Comparison of ENCODE assay signal across 10 cellular contexts in the genomic region with DNA sequence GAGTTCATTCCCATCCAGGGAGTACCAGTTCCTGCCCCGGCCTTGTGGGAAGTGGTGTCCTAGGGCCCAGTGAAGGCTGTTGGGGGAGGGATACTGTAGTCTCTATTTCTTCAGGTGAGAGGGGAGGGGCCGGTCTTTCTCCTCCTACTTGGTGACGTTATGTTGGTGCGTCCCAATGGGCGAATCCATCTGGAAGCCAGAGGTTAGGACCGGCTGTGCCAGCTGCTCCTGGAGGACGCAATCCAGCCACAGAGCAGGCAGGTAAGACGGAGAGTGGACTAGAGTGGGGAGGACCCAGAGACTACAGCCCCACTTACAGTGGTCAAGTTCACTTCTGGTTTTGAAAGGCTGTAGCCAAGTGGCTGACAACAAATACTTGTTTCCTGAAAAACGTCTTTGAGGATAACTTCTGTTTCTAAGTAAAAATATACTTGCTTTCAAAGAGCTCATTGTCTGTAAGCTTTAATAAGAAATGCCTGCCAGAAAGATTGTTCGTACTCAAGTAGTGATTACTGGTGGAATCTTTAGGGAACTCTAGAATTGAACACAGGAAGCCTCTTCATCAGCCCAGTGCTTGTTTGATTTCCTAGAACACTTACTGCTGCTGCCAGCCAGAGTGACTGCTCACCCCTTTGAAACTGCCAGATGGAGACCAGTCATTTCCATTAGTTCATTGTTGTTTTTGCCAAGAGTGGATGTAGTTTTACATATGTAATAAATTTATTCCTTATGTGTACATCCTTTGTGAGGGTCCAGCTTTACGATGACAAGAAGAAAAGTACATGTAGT. TPM values are rescaled to one million over a fixed set of nuclear protein-coding genes. Genes with fewer than 3 reads are reported as not detected.
DNase-seq lines count a peak whose midpoint lies in the region; ATAC-seq, FAIRE-seq and TF ChIP-seq lines count a peak whose summit lies in the region.
"Had no signal": no experiment of that assay in that cellular context is flagged by ENCODE, and none has a peak within 500 bp of the region (broad histone marks: within the 10 kb centered on the region; RNA-seq: fewer than 3 reads in every experiment).

No MANE protein-coding gene starts in this region.

- FAIRE-seq in K562 (lab: Jason Lieb, UNC), result no peak

- H3K79me2 ChIP-seq in K562 (ENCODE audit: control insufficient read depth, insufficient read depth, low read length), result peaks cover 92% of the 10 kb centered on the region

- ATAC-seq in K562 (peak; percentile 18), upper lobe of left lung (ENCODE audit: low FRiP score in 2 of 2) (peak; percentile 78 to 94), omental fat pad (ENCODE audit: low FRiP score) (no peak)

- POLR2A ChIA-PET in K562 (lab: Yijun Ruan, JAX), result interaction anchor here (1.0 to 1.4 kb wide), 3 partner anchors 10 to 22 kb away, joined by 4 read pairs; no protein-coding TSS in a partner anchor

- H3K27ac Mint-ChIP-seq in activated naive CD8-positive, alpha-beta T cell, result peak overlapping the region; percentile 11
- no peak overlapping the region for H3K27ac Mint-ChIP-seq in activated naive CD8-positive, alpha-beta T cell treated with anti-CD3 and anti-CD28 coated beads for 36 hours
- peak overlapping the region; percentile 2 to 55 (median 46) for H3K27ac Mint-ChIP-seq in immature natural killer cell

- BruUV-seq in K562 (replicated peaks; lab: Mats Ljungman, UMichigan), result no TSS peak

- H3K4me2 ChIP-seq in K562 (ENCODE audit: insufficient read depth, low read length), result no peak overlapping the region
- H3K4me2 ChIP-seq: BLaER1 had no signal

- WGBS in K562 (ENCODE audit: insufficient coverage, low coverage, missing lambda C conversion rate), result 71% methylated on average over 11 of the region's 11 CpGs
- 58 to 71% methylated on average over 10 to 11 of the region's 11 CpGs for WGBS in upper lobe of left lung, 2 donors

- H3K4me3 Mint-ChIP-seq in activated naive CD8-positive, alpha-beta T cell, result no peak overlapping the region
- H3K4me3 Mint-ChIP-seq in activated naive CD8-positive, alpha-beta T cell treated with anti-CD3 and anti-CD28 coated beads for 36 hours, result no peak overlapping the region
- H3K4me3 Mint-ChIP-seq in immature natural killer cell, result no peak overlapping the region

- DNase-seq in activated naive CD8-positive, alpha-beta T cell treated with anti-CD3 and anti-CD28 coated beads for 36 hours, result no peak
- DNase-seq in K562 (ENCODE audit: extremely low read depth in 1 of 4, low spot score in 3 of 4) (no peak), immature natural killer cell (no peak), upper lobe of left lung (peak in 1 of 2 donors; percentile 89), NCI-H2196 treated with DMSO at 0.1 percent for 48 hours (lab: John Stamatoyannopoulos, UW; ENCODE audit: unreplicated experiment) (no peak), KBM-7 (no peak), omental fat pad (ENCODE audit: low spot score) (no peak)
- DNase-seq: NCI-H1436 had no signal

- no peak overlapping the region for H2AFZ ChIP-seq in K562 (ENCODE audit: low read depth, low read length)

- H3K4me1 Mint-ChIP-seq in activated naive CD8-positive, alpha-beta T cell (ENCODE audit: low read depth), result peaks cover 66% of the 10 kb centered on the region
- H3K4me1 Mint-ChIP-seq in activated naive CD8-positive, alpha-beta T cell treated with anti-CD3 and anti-CD28 coated beads for 36 hours, result peaks cover 58% of the 10 kb centered on the region
- peaks cover 70 to 84% of the 10 kb centered on the region in 2 donors for H3K4me1 Mint-ChIP-seq in immature natural killer cell

- no peaks in the 10 kb centered on the region for H3K27me3 Mint-ChIP-seq in activated naive CD8-positive, alpha-beta T cell
- no peaks in the 10 kb centered on the region for H3K27me3 Mint-ChIP-seq in activated naive CD8-positive, alpha-beta T cell treated with anti-CD3 and anti-CD28 coated beads for 36 hours
- H3K27me3 Mint-ChIP-seq in immature natural killer cell (ENCODE audit: low read depth in 3 of 3), result peaks cover 0 to 9% (median 5%) of the 10 kb centered on the region in 3 donors

- H3K27me3 ChIP-seq in K562 (ENCODE audit: control insufficient read depth in 2 of 2, insufficient read depth in 2 of 2, low read length in 2 of 2), result no peaks in the 10 kb centered on the region
- H3K27me3 ChIP-seq in upper lobe of left lung, result no peaks in the 10 kb centered on the region
- H3K27me3 ChIP-seq: BLaER1 had no signal

- H3K9me3 ChIP-seq in K562 (replicated peaks; ENCODE audit: control insufficient read depth, insufficient read depth, low read depth, low read length), result no peaks in the 10 kb centered on the region
- no peaks in the 10 kb centered on the region for H3K9me3 ChIP-seq in upper lobe of left lung
- H3K9me3 ChIP-seq: BLaER1 had no signal

- H3K27ac ChIP-seq in K562 (ENCODE audit: extremely low read depth, low read depth, low read length) (peak overlapping the region; percentile 20; the same call in 1 of the 3 replicates), upper lobe of left lung (peak overlapping the region in 3 of 4 donors; percentile 6 to 54 (median 16))
- H3K27ac ChIP-seq: BLaER1 had no signal

- intact Hi-C loops in K562 (cut with micrococcal nuclease), result no loop called here

- no peak overlapping the region for H3K9ac ChIP-seq in K562 (ENCODE audit: insufficient read depth in 1 of 2, low read depth in 2 of 2, low read length in 2 of 2)
- H3K9ac ChIP-seq: BLaER1 had no signal

- TF ChIP-seq EP300 in K562 (IDR thresholded peaks at IDR 0.05; ENCODE audit: low read length), result no peak
- peak in 2 of 4 donors; percentile 6 to 18 for TF ChIP-seq EP300 in upper lobe of left lung (IDR thresholded peaks at IDR 0.05)

- CTCF ChIA-PET in K562 (lab: Yijun Ruan, JAX; ENCODE audit: low intra/inter-chr PET ratio), result no interaction called here

- TF ChIP-seq CTCF in K562 (IDR thresholded peaks at IDR 0.05 in 2 of 3, conservative IDR thresholded peaks at IDR 0.05 in 1 of 3; ENCODE audit: insufficient read depth in 2 of 3, low read depth in 1 of 3, low read length in 3 of 3) (no peak), upper lobe of left lung (IDR thresholded peaks at IDR 0.05) (no peak), omental fat pad (IDR thresholded peaks at IDR 0.05) (no peak)

- H3K36me3 ChIP-seq in K562 (ENCODE audit: control insufficient read depth, insufficient read depth, low read length) (peaks cover 65% of the 10 kb centered on the region), upper lobe of left lung (peaks cover 0 to 19% (median 0%) of the 10 kb centered on the region in 4 donors)

- H4K20me1 ChIP-seq in K562 (replicated peaks; ENCODE audit: control insufficient read depth, insufficient read depth, low read length), result peaks cover 30% of the 10 kb centered on the region

- TF ChIP-seq POLR2A in K562 (conservative IDR thresholded peaks at IDR 0.05), result no peak
- no peak for TF ChIP-seq POLR2A in upper lobe of left lung (IDR thresholded peaks at IDR 0.05)

- H3K9me1 ChIP-seq in K562 (ENCODE audit: control insufficient read depth, insufficient read depth, low read length), result peaks cover 3% of the 10 kb centered on the region

- H3K4me1 ChIP-seq in K562 (replicated peaks in 1 of 2; ENCODE audit: control insufficient read depth in 2 of 2, insufficient read depth in 2 of 2, low read length in 2 of 2) (peaks cover 3 to 5% of the 10 kb centered on the region in 2 experiments; a peak in 3 of 5 replicates), upper lobe of left lung (peaks cover 35 to 58% (median 49%) of the 10 kb centered on the region in 4 donors)

- no peaks in the 10 kb centered on the region for H3K9me3 Mint-ChIP-seq in activated naive CD8-positive, alpha-beta T cell (ENCODE audit: low read depth)
- no peaks in the 10 kb centered on the region for H3K9me3 Mint-ChIP-seq in activated naive CD8-positive, alpha-beta T cell treated with anti-CD3 and anti-CD28 coated beads for 36 hours
- H3K9me3 Mint-ChIP-seq in immature natural killer cell, result no peaks in the 10 kb centered on the region

- no peak overlapping the region for H3K4me3 ChIP-seq in K562
- H3K4me3 ChIP-seq in upper lobe of left lung, result no peak overlapping the region
- H3K4me3 ChIP-seq: BLaER1 had no signal

- peaks cover 2% of the 10 kb centered on the region for H3K36me3 Mint-ChIP-seq in activated naive CD8-positive, alpha-beta T cell
- peaks cover 16% of the 10 kb centered on the region for H3K36me3 Mint-ChIP-seq in activated naive CD8-positive, alpha-beta T cell treated with anti-CD3 and anti-CD28 coated beads for 36 hours
- H3K36me3 Mint-ChIP-seq in immature natural killer cell, result peaks cover 0 to 12% (median 0%) of the 10 kb centered on the region in 3 donors

- in situ Hi-C loops in K562 (cut with MboI), result no loop called here
- in situ Hi-C loops in KBM-7 (cut with MboI; ENCODE audit: low pct_unique_long_range_greater_than_20kb, low sequenced_read_pairs), result no loop called here

- TF ChIP-seq RAD21 in K562 (CRISPR knock-in tag; conservative IDR thresholded peaks at IDR 0.05 in 1 of 2, IDR thresholded peaks at IDR 0.05 in 1 of 2), result no peak

RNA-seq across cellular contexts. Expression of a gene that starts 25.4 kb away (rescaled TPM):
- total RNA-seq in activated naive CD8-positive, alpha-beta T cell treated with anti-CD3 and anti-CD28 coated beads for 36 hours, result 10 to 100 TPM; 69.8 to 74.6 TPM
- total RNA-seq in K562 (2011; cell fraction: chromatin; rRNA removed; ENCODE audit: low replicate concordance), result 115 and 326 TPM in 2 replicates
- total RNA-seq in K562 (2011; cell fraction: nucleolus; rRNA removed), result 62.0 and 78.6 TPM in 2 replicates
- 144 and 212 TPM in 2 replicates for total RNA-seq in K562 (2011; cell fraction: nucleoplasm; rRNA removed)
- total RNA-seq in K562 (2014; rRNA removed), result 29.9 and 41.8 TPM in 2 replicates
- total RNA-seq in K562 (2014; rRNA removed; fragmentation: Illumina TruSeq; extraction: Trizol), result 39.3 and 47.4 TPM in 2 replicates
- total RNA-seq in K562 (2015; rRNA removed; fragmentation: Illumina TruSeq; extraction: Trizol), result 32.8 and 33.9 TPM in 2 replicates
- 67.6 and 80.7 TPM in 2 replicates for total RNA-seq in K562 (2021)
- polyA plus RNA-seq in K562 (2011; rRNA removed), result 16.1 and 17.0 TPM in 2 replicates
- polyA plus RNA-seq in K562 (2011; cell fraction: cytosol; rRNA removed), result 11.1 and 15.9 TPM in 2 replicates
- 97.0 and 123 TPM in 2 replicates for polyA plus RNA-seq in K562 (2011; cell fraction: nucleus; rRNA removed)
- polyA plus RNA-seq in K562 (2012), result 23.0 and 24.9 TPM in 2 replicates
- 23.0 and 28.7 TPM in 2 replicates for polyA plus RNA-seq in K562 (2014; fragmentation: Illumina TruSeq; extraction: Trizol)
- 1 to 10 TPM; 4.4 to 4.7 TPM for polyA plus RNA-seq in K562 (2014; fragmentation: Nextera tagmentation; extraction: Ambion mirVana)
- 27.3 and 31.7 TPM in 2 replicates for polyA plus RNA-seq in K562 (2014; rRNA removed)
- 84.2 and 91.2 TPM in 2 replicates for polyA minus RNA-seq in K562 (2011; rRNA and poly(A)+ RNA removed)
- polyA minus RNA-seq in K562 (2011; cell fraction: cytosol; rRNA and poly(A)+ RNA removed), result 23.9 and 28.3 TPM in 2 replicates
- 74.0 and 74.6 TPM in 2 replicates for polyA minus RNA-seq in K562 (2011; cell fraction: nucleus; rRNA and poly(A)+ RNA removed)
- 10 to 100 TPM; 10.9 to 61.5 (median 28.3) TPM for polyA plus RNA-seq in immature natural killer cell
- total RNA-seq in upper lobe of left lung, result 100 to 1,000 TPM in 1 of 6 donors, 10 to 100 TPM in 5; 40.6 to 179 (median 76.4) TPM
- 10 to 100 TPM; 19.5 to 53.4 (median 32.0) TPM for total RNA-seq in omental fat pad
